In genomic region chr10:61900829-61901783, GRCh38 we compare ENCODE assay signal across 8 cellular contexts. TPM values are rescaled to one million over a fixed set of nuclear protein-coding genes. Genes with fewer than 3 reads are reported as not detected.
DNase-seq lines count a peak whose midpoint lies in the region; ATAC-seq and TF ChIP-seq lines count a peak whose summit lies in the region.

Gene ARID5B (plus strand): TSS chr10:61901699. CDS start chr10:61901710, 11 bp downstream.

- peak within 1 kb of the TSS; percentile 98 for H3K9ac ChIP-seq in adipocyte (ENCODE audit: low read length)
- peak within 1 kb of the TSS; percentile 84 for H3K9ac ChIP-seq in neural progenitor cell

- DNase-seq in COR-L47 (lab: John Stamatoyannopoulos, UW) = peak; percentile 48
- peak; percentile 81 for DNase-seq in HT-29 (ENCODE audit: low spot score)
- DNase-seq in RKO (ENCODE audit: low spot score) = peak; percentile 81
- DNase-seq in adipocyte (ENCODE audit: low read depth) = peak; percentile 86
- peak; percentile 42 for DNase-seq in glutamatergic neuron
- peak; percentile 79 for DNase-seq in neural progenitor cell (ENCODE audit: low spot score)
- DNase-seq in vagina (ENCODE audit: extremely low spot score in 2 of 2) = no peak

- intact Hi-C loops in vagina (cut with DNase I) = loop anchor here (5.0 kb wide), 1 partner anchor 136 kb away; no protein-coding TSS in a partner anchor

- H3K9me3 ChIP-seq in adipocyte (ENCODE audit: control insufficient read depth, low read length) (no peaks in the 10 kb centered on the region), neural progenitor cell (ENCODE audit: low read depth) (no peaks in the 10 kb centered on the region), vagina (no peaks in the 10 kb centered on the region)

- H3K27me3 ChIP-seq in adipocyte (replicated peaks; ENCODE audit: control insufficient read depth, insufficient read depth, low read length) (no peaks in the 10 kb centered on the region), neural progenitor cell (peaks cover 50% of the 10 kb centered on the region), vagina (no peaks in the 10 kb centered on the region)

- no peaks in the 10 kb centered on the region for H3K79me2 ChIP-seq in neural progenitor cell (ENCODE audit: low read depth)

- TF ChIP-seq POLR2A in vagina (IDR thresholded peaks at IDR 0.05) = peak in 1 of 2 donors; percentile 12

- H4K20me1 ChIP-seq in neural progenitor cell (ENCODE audit: low read depth) = peaks cover 3% of the 10 kb centered on the region

- peak within 1 kb of the TSS; percentile 92 for H3K4me3 Mint-ChIP-seq in glutamatergic neuron (ENCODE audit: unreplicated experiment)
- peak within 1 kb of the TSS; percentile 95 for H3K4me3 Mint-ChIP-seq in neural progenitor cell

- H3K36me3 ChIP-seq in adipocyte (ENCODE audit: control insufficient read depth, insufficient read depth, low read length, severe bottlenecking) = no peaks in the 10 kb centered on the region
- H3K36me3 ChIP-seq in neural progenitor cell = no peaks in the 10 kb centered on the region
- H3K36me3 ChIP-seq in vagina = no peaks in the 10 kb centered on the region

- H3K4me1 Mint-ChIP-seq in glutamatergic neuron (ENCODE audit: low read depth, unreplicated experiment) (peaks cover 43% of the 10 kb centered on the region), neural progenitor cell (peaks cover 45% of the 10 kb centered on the region)

- peak within 1 kb of the TSS; percentile 100 for H2AFZ ChIP-seq in neural progenitor cell (replicated peaks)

- no peaks in the 10 kb centered on the region for H3K36me3 Mint-ChIP-seq in glutamatergic neuron (ENCODE audit: unreplicated experiment)
- no peaks in the 10 kb centered on the region for H3K36me3 Mint-ChIP-seq in neural progenitor cell

- peak within 1 kb of the TSS; percentile 97 for H3K4me3 ChIP-seq in adipocyte (ENCODE audit: low read length)
- H3K4me3 ChIP-seq in neural progenitor cell = peak within 1 kb of the TSS; percentile 69
- H3K4me3 ChIP-seq in vagina = peak within 1 kb of the TSS; percentile 77 to 94

- H3K27ac Mint-ChIP-seq in glutamatergic neuron (ENCODE audit: unreplicated experiment) (peak within 1 kb of the TSS; percentile 100), neural progenitor cell (peak within 1 kb of the TSS; percentile 100)

- peaks cover 50% of the 10 kb centered on the region for H3K4me1 ChIP-seq in adipocyte (ENCODE audit: control insufficient read depth, insufficient read depth, low read length)
- H3K4me1 ChIP-seq in neural progenitor cell = no peaks in the 10 kb centered on the region
- peaks cover 51% of the 10 kb centered on the region for H3K4me1 ChIP-seq in vagina

- ATAC-seq in HG02678 (IDR thresholded peaks at IDR 0.05; ENCODE audit: unreplicated experiment) = no peak

- H3K9me3 Mint-ChIP-seq in glutamatergic neuron (ENCODE audit: unreplicated experiment) (peaks cover 12% of the 10 kb centered on the region), neural progenitor cell (no peaks in the 10 kb centered on the region)

- peak within 1 kb of the TSS; percentile 87 for H3K4me2 ChIP-seq in neural progenitor cell

- peaks cover 9% of the 10 kb centered on the region for H3K27me3 Mint-ChIP-seq in glutamatergic neuron (ENCODE audit: unreplicated experiment)
- H3K27me3 Mint-ChIP-seq in neural progenitor cell (ENCODE audit: insufficient read depth, low read depth) = peaks cover 7% of the 10 kb centered on the region

- TF ChIP-seq CTCF in glutamatergic neuron (IDR thresholded peaks at IDR 0.05; ENCODE audit: partially characterized antibody, unreplicated experiment) (no peak), neural progenitor cell (IDR thresholded peaks at IDR 0.05) (no peak), vagina (IDR thresholded peaks at IDR 0.05) (no peak)

- H3K27ac ChIP-seq in neural progenitor cell (peak within 1 kb of the TSS; percentile 76), vagina (peak within 1 kb of the TSS; percentile 98)

- H3F3A ChIP-seq in neural progenitor cell (ENCODE audit: low read depth) = peaks cover 23% of the 10 kb centered on the region

RNA-seq across cellular contexts. Expression of gene ARID5B, which starts in this region (rescaled TPM):
- total RNA-seq in HT-29 (2014; rRNA removed; shearing (Covaris generic)) = 16.9 and 18.9 TPM in 2 replicates
- total RNA-seq in glutamatergic neuron (ENCODE audit: unreplicated experiment) (1.1 TPM), neural progenitor cell (ENCODE audit: low replicate concordance) (1.5 and 1.8 TPM in 2 replicates), vagina (75.9 TPM)

Comparison
In these comparisons a context has a peak if more than half of its experiments do, and no peak if none do; other contexts are left out.
1. DNase-seq: peak in COR-L47 (single experiment), HT-29 (single experiment), RKO (single experiment), adipocyte (single experiment), glutamatergic neuron (single experiment) and neural progenitor cell (single experiment); none in vagina (0 of 2).
2. Peak in every context shown above with its lines, with median percentiles within 50 percentile points of each other: H3K4me3 ChIP-seq.